In genomic region chr15:74889390-74889881, GRCh38 we compare ENCODE assay signal across 8 cellular contexts. TPM values are rescaled to one million over a fixed set of nuclear protein-coding genes. Genes with fewer than 3 reads are reported as not detected.
DNase-seq lines count a peak whose midpoint lies in the region; ATAC-seq lines count a peak whose summit lies in the region.

No MANE protein-coding gene starts in this region.

- POLR2A ChIA-PET in activated CD4-positive, alpha-beta memory T cell treated with anti-CD3 and anti-CD28 coated beads for 36 hours (lab: Charles Lee) = interaction anchor here (1.0 to 1.9 kb wide), 7 partner anchors 10 to 134 kb away, joined by 3 to 8 read pairs (median 4); partner anchors contain the start of genes PPCDC, SCAMP2 and SCAMP5

- CTCF ChIA-PET in activated CD4-positive, alpha-beta memory T cell treated with anti-CD3 and anti-CD28 coated beads for 36 hours (lab: Charles Lee) = interaction anchor here (0.6 to 2.2 kb wide), 9 partner anchors 11 to 118 kb away, joined by 3 to 29 read pairs (median 3); no protein-coding TSS in a partner anchor

- peaks cover 18% of the 10 kb centered on the region for H3K36me3 Mint-ChIP-seq in activated CD4-positive, alpha-beta memory T cell treated with anti-CD3 and anti-CD28 coated beads for 36 hours

- H3K27me3 Mint-ChIP-seq in activated CD4-positive, alpha-beta memory T cell treated with anti-CD3 and anti-CD28 coated beads for 36 hours = no peaks in the 10 kb centered on the region

- H3K9me3 Mint-ChIP-seq in activated CD4-positive, alpha-beta memory T cell treated with anti-CD3 and anti-CD28 coated beads for 36 hours = no peaks in the 10 kb centered on the region

- peak overlapping the region; percentile 90 for H3K4me3 Mint-ChIP-seq in activated CD4-positive, alpha-beta memory T cell treated with anti-CD3 and anti-CD28 coated beads for 36 hours

- H3K27ac Mint-ChIP-seq in activated CD4-positive, alpha-beta memory T cell treated with anti-CD3 and anti-CD28 coated beads for 36 hours = peak overlapping the region; percentile 76

- peak; percentile 24 for ATAC-seq in HG03432 (IDR thresholded peaks at IDR 0.05; ENCODE audit: unreplicated experiment)

- peaks cover 47% of the 10 kb centered on the region for H3K4me1 Mint-ChIP-seq in activated CD4-positive, alpha-beta memory T cell treated with anti-CD3 and anti-CD28 coated beads for 36 hours (ENCODE audit: low read depth)

- intact Hi-C loops in activated CD4-positive, alpha-beta memory T cell treated with anti-CD3 and anti-CD28 coated beads for 36 hours (cut with micrococcal nuclease) = loop anchor here (2.0 kb wide), 1 partner anchor 17 kb away; the partner anchor contains the start of gene SCAMP2

- peak; percentile 17 for DNase-seq in SKM-1 treated with dmso at 0.1 percent for 144 hours (lab: John Stamatoyannopoulos, UW; ENCODE audit: unreplicated experiment)
- DNase-seq in SKM-1 (lab: John Stamatoyannopoulos, UW; ENCODE audit: unreplicated experiment) = no peak
- DNase-seq in activated CD4-positive, alpha-beta memory T cell treated with anti-CD3 and anti-CD28 coated beads for 36 hours = peak; percentile 37
- DNase-seq in foreskin melanocyte = peak; percentile 29
- DNase-seq in occipital lobe (lab: John Stamatoyannopoulos, UW) = peak; percentile 59
- no peak for DNase-seq in DMS114 treated with DMSO at 0.1 percent for 48 hours (lab: John Stamatoyannopoulos, UW; ENCODE audit: unreplicated experiment)
- DNase-seq in NOMO-1 (lab: John Stamatoyannopoulos, UW; ENCODE audit: unreplicated experiment in 2 of 2) = no peak

RNA-seq across cellular contexts. Expression of gene MPI, which starts 0.4 kb away (rescaled TPM):
- total RNA-seq in activated CD4-positive, alpha-beta memory T cell treated with anti-CD3 and anti-CD28 coated beads for 36 hours = 10 to 100 TPM; 56.4 to 60.0 TPM
- 37.9 TPM for total RNA-seq in occipital lobe

RNA-seq across cellular contexts. Expression of gene SCAMP2, which starts 16.3 kb away (rescaled TPM):
- 10 to 100 TPM; 77.6 to 79.5 TPM for total RNA-seq in activated CD4-positive, alpha-beta memory T cell treated with anti-CD3 and anti-CD28 coated beads for 36 hours
- 8.0 TPM for total RNA-seq in occipital lobe

RNA-seq across cellular contexts. Expression of gene FAM219B, which starts 17.2 kb away (rescaled TPM):
- total RNA-seq in activated CD4-positive, alpha-beta memory T cell treated with anti-CD3 and anti-CD28 coated beads for 36 hours = 10 to 100 TPM; 63.0 to 70.1 TPM
- 64.6 TPM for total RNA-seq in occipital lobe

RNA-seq across cellular contexts. Expression of gene ULK3, which starts 46.5 kb away (rescaled TPM):
- total RNA-seq in activated CD4-positive, alpha-beta memory T cell treated with anti-CD3 and anti-CD28 coated beads for 36 hours = 10 to 100 TPM; 51.4 to 57.6 TPM
- 32.4 TPM for total RNA-seq in occipital lobe

RNA-seq across cellular contexts. Expression of gene COX5A, which starts 48.4 kb away (rescaled TPM):
- total RNA-seq in activated CD4-positive, alpha-beta memory T cell treated with anti-CD3 and anti-CD28 coated beads for 36 hours = 100 to 1,000 TPM; 322 TPM
- total RNA-seq in occipital lobe = 43.8 TPM

Comparison
In these comparisons a context has a peak if more than half of its experiments do, and no peak if none do; other contexts are left out.
1. DNase-seq: peak in SKM-1 treated with dmso at 0.1 percent for 144 hours (single experiment), activated CD4-positive, alpha-beta memory T cell treated with anti-CD3 and anti-CD28 coated beads for 36 hours (single experiment), foreskin melanocyte (single experiment) and occipital lobe (single experiment); none in SKM-1 (single experiment), DMS114 treated with DMSO at 0.1 percent for 48 hours (single experiment) and NOMO-1 (0 of 2).